11 cellular contexts compared by ENCODE assay signal in the genomic region with DNA sequence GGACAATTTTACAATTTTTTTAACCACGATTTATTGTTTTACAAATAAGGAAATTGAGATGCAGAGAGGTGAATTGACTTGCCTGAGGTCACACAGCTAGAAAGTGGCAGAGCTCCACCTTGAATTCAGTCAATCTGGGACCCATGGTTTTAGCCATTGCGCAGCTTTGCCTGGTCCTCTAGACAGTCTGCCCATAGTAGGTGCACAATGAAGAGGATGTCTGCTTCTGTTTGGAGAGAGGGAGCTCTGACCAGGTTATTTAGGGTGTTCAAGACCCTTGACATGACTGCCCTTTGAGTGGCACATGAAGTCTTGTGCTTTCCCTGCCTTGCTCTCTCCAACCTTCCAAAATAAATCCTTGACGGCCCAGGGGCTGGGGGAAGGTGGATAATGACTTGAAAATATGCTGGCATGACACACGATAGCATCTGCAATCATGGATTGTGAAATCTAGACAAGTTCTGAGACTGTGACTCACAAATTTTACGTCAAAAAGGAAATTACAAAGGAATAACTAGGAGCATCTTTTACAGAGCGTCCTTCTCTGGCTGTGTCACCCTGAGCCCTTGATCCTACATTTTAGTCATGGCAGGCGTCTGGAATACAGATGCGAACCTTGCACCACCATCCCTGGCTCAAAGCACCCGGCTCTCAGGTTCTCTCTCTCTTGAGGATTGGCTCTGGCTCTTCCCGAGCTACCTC. TPM values are rescaled to one million over a fixed set of nuclear protein-coding genes. Genes with fewer than 3 reads are reported as not detected.
A peak's percentile ranks its signal among the peaks of the same experiment; 100 is the strongest.
DNase-seq lines count a peak whose midpoint lies in the region; ATAC-seq, FAIRE-seq and TF ChIP-seq lines count a peak whose summit lies in the region.
"Had no signal": no experiment of that assay in that cellular context is flagged by ENCODE, and none has a peak within 500 bp of the region (broad histone marks: within the 10 kb centered on the region; RNA-seq: fewer than 3 reads in every experiment).

No MANE protein-coding gene starts in this region.

- H3K27me3 ChIP-seq in bronchial epithelial cell (ENCODE audit: control insufficient read depth, insufficient read depth, low read length): no peaks in the 10 kb centered on the region
- no peaks in the 10 kb centered on the region for H3K27me3 ChIP-seq in neural progenitor cell
- no peaks in the 10 kb centered on the region for H3K27me3 ChIP-seq in tibial nerve
- no peaks in the 10 kb centered on the region for H3K27me3 ChIP-seq in CD4-positive, alpha-beta memory T cell (ENCODE audit: insufficient read depth, low read length)

- TF ChIP-seq CTCF in AG09319 (IDR thresholded peaks at IDR 0.05; ENCODE audit: low read depth, low read length) (no peak), bronchial epithelial cell (IDR thresholded peaks at IDR 0.05; ENCODE audit: insufficient read depth, low read length, severe bottlenecking) (no peak), neural progenitor cell (IDR thresholded peaks at IDR 0.05) (no peak), tibial nerve (IDR thresholded peaks at IDR 0.05) (no peak)

- 68 to 71% methylated on average over 10 of the region's 10 CpGs for WGBS in tibial nerve, 2 donors

- DNase-seq in AG09319 (ENCODE audit: extremely low read depth, low read depth) (peak; percentile 83), M059J (ENCODE audit: low read depth) (peak; percentile 95), bronchial epithelial cell (ENCODE audit: low read depth) (peak; percentile 99), neural progenitor cell (ENCODE audit: low spot score) (no peak), tibial nerve (ENCODE audit: low spot score in 2 of 2) (no peak), OCI-M1 (lab: John Stamatoyannopoulos, UW) (no peak)
- no peak for DNase-seq in CD4-positive, alpha-beta memory T cell
- DNase-seq: naive B cell had no signal

- peak in 1 of 2 donors; percentile 69 for TF ChIP-seq EP300 in tibial nerve (IDR thresholded peaks at IDR 0.05)

- no peak overlapping the region for H3K4me3 Mint-ChIP-seq in neural progenitor cell
- no peak overlapping the region for H3K4me3 Mint-ChIP-seq in CD4-positive, alpha-beta memory T cell

- FAIRE-seq in bronchial epithelial cell (lab: Jason Lieb, UNC): peak; percentile 32
- FAIRE-seq: D721Med, frontal cortex had no signal

- ATAC-seq in HG03139 (IDR thresholded peaks at IDR 0.05; ENCODE audit: unreplicated experiment): no peak

- POLR2A ChIA-PET in CD4-positive, alpha-beta memory T cell (lab: Charles Lee; ENCODE audit: partially characterized antibody): interaction anchor here (1.6 kb wide), 1 partner anchor 34 kb away, joined by 5 read pairs; no protein-coding TSS in a partner anchor

- no peak for TF ChIP-seq POLR2A in tibial nerve (IDR thresholded peaks at IDR 0.05)

- H3K27me3 Mint-ChIP-seq in neural progenitor cell (ENCODE audit: insufficient read depth, low read depth): peaks cover 7% of the 10 kb centered on the region
- H3K27me3 Mint-ChIP-seq in CD4-positive, alpha-beta memory T cell: no peaks in the 10 kb centered on the region
- H3K27me3 Mint-ChIP-seq: naive B cell had no signal

- H3K4me3 ChIP-seq in bronchial epithelial cell (ENCODE audit: low read depth, low read length) (no peak overlapping the region), neural progenitor cell (no peak overlapping the region), tibial nerve (no peak overlapping the region)
- no peak overlapping the region for H3K4me3 ChIP-seq in CD4-positive, alpha-beta memory T cell (ENCODE audit: low read length in 2 of 2)

- no peak overlapping the region for H3K27ac ChIP-seq in neural progenitor cell
- H3K27ac ChIP-seq in tibial nerve: peak overlapping the region in 1 of 4 donors; percentile 55
- H3K27ac ChIP-seq in CD4-positive, alpha-beta memory T cell (ENCODE audit: low read depth, low read length): no peak overlapping the region

- H3K9me3 ChIP-seq in neural progenitor cell (ENCODE audit: low read depth) (no peaks in the 10 kb centered on the region), tibial nerve (no peaks in the 10 kb centered on the region)
- no peaks in the 10 kb centered on the region for H3K9me3 ChIP-seq in CD4-positive, alpha-beta memory T cell (ENCODE audit: control insufficient read depth in 1 of 2, low read length in 2 of 2)

- peaks cover 9% of the 10 kb centered on the region for H3K4me1 ChIP-seq in neural progenitor cell
- peaks cover 0 to 3% (median 0%) of the 10 kb centered on the region in 4 donors for H3K4me1 ChIP-seq in tibial nerve
- H3K4me1 ChIP-seq in CD4-positive, alpha-beta memory T cell (ENCODE audit: insufficient read depth, low read length): peaks cover 2% of the 10 kb centered on the region

- peak overlapping the region; percentile 86 for H3K27ac Mint-ChIP-seq in neural progenitor cell
- H3K27ac Mint-ChIP-seq in CD4-positive, alpha-beta memory T cell: no peak overlapping the region

- H4K20me1 ChIP-seq in neural progenitor cell (ENCODE audit: low read depth): no peaks in the 10 kb centered on the region

- H3K9me3 Mint-ChIP-seq in neural progenitor cell: no peaks in the 10 kb centered on the region
- no peaks in the 10 kb centered on the region for H3K9me3 Mint-ChIP-seq in CD4-positive, alpha-beta memory T cell
- H3K9me3 Mint-ChIP-seq: naive B cell had no signal

- no peaks in the 10 kb centered on the region for H3K79me2 ChIP-seq in neural progenitor cell (ENCODE audit: low read depth)

- H3K4me2 ChIP-seq in neural progenitor cell: no peak overlapping the region

- no peak overlapping the region for H2AFZ ChIP-seq in neural progenitor cell (replicated peaks)

- intact Hi-C loops in CD4-positive, alpha-beta memory T cell (cut with micrococcal nuclease): no loop called here

- no peak overlapping the region for H3K9ac ChIP-seq in neural progenitor cell

- CTCF ChIA-PET in CD4-positive, alpha-beta memory T cell (lab: Charles Lee; ENCODE audit: partially characterized antibody): interaction anchor here (1.2 kb wide), 1 partner anchor 16 kb away, joined by 3 read pairs; no protein-coding TSS in a partner anchor

- H3K4me1 Mint-ChIP-seq in neural progenitor cell: peaks cover 36% of the 10 kb centered on the region
- H3K4me1 Mint-ChIP-seq in CD4-positive, alpha-beta memory T cell: peaks cover 1 to 13% (median 6%) of the 10 kb centered on the region in 4 donors

- H3F3A ChIP-seq in neural progenitor cell (ENCODE audit: low read depth): peaks cover 8% of the 10 kb centered on the region

- no peaks in the 10 kb centered on the region for H3K36me3 Mint-ChIP-seq in neural progenitor cell
- no peaks in the 10 kb centered on the region for H3K36me3 Mint-ChIP-seq in CD4-positive, alpha-beta memory T cell
- H3K36me3 Mint-ChIP-seq: naive B cell had no signal

- H3K36me3 ChIP-seq in bronchial epithelial cell (ENCODE audit: control insufficient read depth, insufficient read depth, low read length) (no peaks in the 10 kb centered on the region), neural progenitor cell (no peaks in the 10 kb centered on the region), tibial nerve (no peaks in the 10 kb centered on the region)
- no peaks in the 10 kb centered on the region for H3K36me3 ChIP-seq in CD4-positive, alpha-beta memory T cell (ENCODE audit: insufficient read depth, low read length)

RNA-seq across cellular contexts. Expression of a gene that starts 26.2 kb away (rescaled TPM):
- total RNA-seq in M059J (2014; rRNA removed; shearing (Covaris generic)): 909 and 1,078 TPM in 2 replicates
- 36.5 and 47.4 TPM in 2 replicates for total RNA-seq in bronchial epithelial cell
- total RNA-seq in neural progenitor cell (ENCODE audit: low replicate concordance): 99.9 and 235 TPM in 2 replicates
- 100 to 1,000 TPM; 263 to 369 (median 312) TPM for total RNA-seq in tibial nerve
- total RNA-seq in CD4-positive, alpha-beta memory T cell: 10 to 100 TPM; 89.6 to 98.0 TPM
- polyA plus RNA-seq in CD4-positive, alpha-beta memory T cell: 10 to 100 TPM in 1 of 2 donors, 1 to 10 TPM in 1; 8.9 to 20.1 TPM

RNA-seq across cellular contexts. Expression of a gene that starts 54.4 kb away (rescaled TPM):
- total RNA-seq in M059J (2014; rRNA removed; shearing (Covaris generic)): 2.8 and 3.6 TPM in 2 replicates
- total RNA-seq in bronchial epithelial cell: under 0.01 and 0.38 TPM in 2 replicates
- total RNA-seq in neural progenitor cell (ENCODE audit: low replicate concordance): 3.4 and 7.0 TPM in 2 replicates
- total RNA-seq in tibial nerve: under 1 TPM in 3 of 4 donors, not detected in 1; 0.20 to 0.30 (median 0.21) TPM
- total RNA-seq in CD4-positive, alpha-beta memory T cell: 1 to 10 TPM; 1.1 to 1.2 TPM
- 1 to 10 TPM in 1 of 2 donors, under 1 TPM in 1; 0.69 to 1.1 TPM for polyA plus RNA-seq in CD4-positive, alpha-beta memory T cell

Comparison
In these comparisons a context has a peak if more than half of its experiments do, and no peak if none do; other contexts are left out.
1. DNase-seq: peak in AG09319 (single experiment), M059J (single experiment) and bronchial epithelial cell (single experiment); none in neural progenitor cell (single experiment), tibial nerve (0 of 2), CD4-positive, alpha-beta memory T cell (0 of 5) and OCI-M1 (single experiment).